6 cellular contexts compared by ENCODE assay signal in the genomic region with DNA sequence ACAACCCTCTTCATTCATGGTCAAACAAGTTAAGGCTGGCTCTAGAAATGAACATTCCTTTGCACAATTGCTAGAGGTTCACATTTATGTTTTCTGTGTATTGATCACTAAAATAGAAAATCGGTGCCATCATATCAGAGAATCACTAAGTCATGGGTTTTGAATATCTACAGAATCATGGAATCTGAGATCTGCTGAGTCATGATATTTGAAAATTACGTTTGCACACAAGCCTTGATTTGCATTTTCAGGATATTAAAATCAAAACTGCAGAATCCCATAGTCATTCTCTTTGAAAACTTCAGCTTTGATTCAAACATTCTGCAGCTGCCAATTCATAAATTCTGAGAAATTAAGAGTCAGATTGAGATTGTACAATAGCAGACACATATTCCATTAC. TPM values are rescaled to one million over a fixed set of nuclear protein-coding genes. Genes with fewer than 3 reads are reported as not detected.
"Had no signal": no experiment of that assay in that cellular context is flagged by ENCODE, and none has a peak within 500 bp of the region (broad histone marks: within the 10 kb centered on the region; RNA-seq: fewer than 3 reads in every experiment).

No MANE protein-coding gene starts in this region.

- H3K9me3 ChIP-seq: HAP-1 had no signal

- H3K4me1 ChIP-seq: HAP-1 had no signal

- DNase-seq: HFFc6, KG1 had no signal

- H2AFZ ChIP-seq: GM23338 had no signal

- H3K4me3 ChIP-seq: GM23338, HAP-1 had no signal

- H3K27ac ChIP-seq: HL-60 had no signal

- H3K4me2 ChIP-seq: GM23338 had no signal

- H3K36me3 ChIP-seq: HAP-1 had no signal

RNA-seq across cellular contexts. Expression of a gene that starts 26.1 kb away (rescaled TPM):
- total RNA-seq: HFFc6 had no signal
- polyA plus RNA-seq: IgD-negative memory B cell had no signal
